ENCODE assay signal across 8 cellular contexts in genomic region chr2:191501390-191502168, GRCh38.
DNase-seq lines count a peak whose midpoint lies in the region; ATAC-seq and TF ChIP-seq lines count a peak whose summit lies in the region.

No MANE protein-coding gene starts in this region.

- no peaks in the 10 kb centered on the region for H3K79me2 ChIP-seq in Loucy (ENCODE audit: insufficient read depth, low read length)

- H2AFZ ChIP-seq in Loucy (ENCODE audit: low read length): 0 out of 2 replicates have a peak overlapping the region, but pooled peaks have one; percentile 50

- H3K4me2 ChIP-seq in Loucy (ENCODE audit: low read depth, low read length, poor library complexity, severe bottlenecking): no peak overlapping the region

- DNase-seq in AG10803 (ENCODE audit: low read depth): peak; percentile 73
- peak; percentile 70 for DNase-seq in dermis blood vessel endothelial cell
- DNase-seq in myocyte (ENCODE audit: low read depth): peak; percentile 69
- DNase-seq in T-helper 2 cell: no peak

- H3K9me2 ChIP-seq in Loucy (replicated peaks; ENCODE audit: low read depth, low read length): no peaks in the 10 kb centered on the region

- no peaks in the 10 kb centered on the region for H3K27me3 ChIP-seq in Loucy (ENCODE audit: insufficient read depth, low read length, poor library complexity, severe bottlenecking)

- no peak overlapping the region for H3K9ac ChIP-seq in Loucy (ENCODE audit: low read depth, low read length, poor library complexity, severe bottlenecking)

- no peaks in the 10 kb centered on the region for H3K4me1 ChIP-seq in Loucy (ENCODE audit: insufficient read depth, low read length, poor library complexity, severe bottlenecking)

- no peak for ATAC-seq in GM21576 (IDR thresholded peaks at IDR 0.05; ENCODE audit: unreplicated experiment)
- no peak for ATAC-seq in HG02763 (IDR thresholded peaks at IDR 0.05; ENCODE audit: unreplicated experiment)
- ATAC-seq in HG03565 (IDR thresholded peaks at IDR 0.05; ENCODE audit: unreplicated experiment): no peak

- H3F3A ChIP-seq in Loucy (ENCODE audit: low read depth): no peaks in the 10 kb centered on the region

- H3K36me3 ChIP-seq in Loucy (ENCODE audit: insufficient read depth, low read length): no peaks in the 10 kb centered on the region

- H3K9me3 ChIP-seq in Loucy (ENCODE audit: insufficient read depth, low read depth, low read length): no peaks in the 10 kb centered on the region

- H3K4me3 ChIP-seq in AG10803 (ENCODE audit: low read length) (no peak overlapping the region), Loucy (ENCODE audit: low read length, poor library complexity, severe bottlenecking) (no peak overlapping the region)

- no peaks in the 10 kb centered on the region for H4K20me1 ChIP-seq in Loucy (ENCODE audit: insufficient read depth, low read length, poor library complexity, severe bottlenecking)

- TF ChIP-seq CTCF in AG10803 (conservative IDR thresholded peaks at IDR 0.05; ENCODE audit: low read length): peak; percentile 81
- peak; percentile 57 for TF ChIP-seq CTCF in Loucy (conservative IDR thresholded peaks at IDR 0.05; ENCODE audit: low read length)

Comparison
In these comparisons a context has a peak if more than half of its experiments do, and no peak if none do; other contexts are left out.
1. DNase-seq: peak in AG10803 (single experiment), dermis blood vessel endothelial cell (single experiment) and myocyte (single experiment); none in T-helper 2 cell (0 of 5).